Comparison of ENCODE assay signal across 15 cellular contexts in the genomic region with DNA sequence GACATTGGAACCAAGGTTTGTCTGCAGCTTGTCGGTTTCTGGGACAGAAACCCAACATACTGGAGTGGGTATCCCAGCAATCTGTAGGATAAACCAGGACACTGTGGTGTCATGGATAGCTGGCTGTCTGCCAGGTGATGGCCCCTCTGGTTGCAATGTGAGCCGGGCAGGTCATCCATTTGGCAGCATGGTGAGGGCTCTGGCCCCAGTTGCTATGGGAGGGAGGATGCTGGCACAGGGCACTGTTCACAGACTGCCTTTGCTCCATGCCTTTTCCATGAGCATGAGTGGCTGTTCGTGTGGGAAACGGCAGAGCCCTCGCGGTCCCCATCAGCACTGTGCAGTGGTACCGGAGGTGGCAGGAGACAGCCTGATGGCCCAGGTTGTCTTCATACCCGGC. TPM values are rescaled to one million over a fixed set of nuclear protein-coding genes. Genes with fewer than 3 reads are reported as not detected.
DNase-seq lines count a peak whose midpoint lies in the region; ATAC-seq and TF ChIP-seq lines count a peak whose summit lies in the region.
"Had no signal": no experiment of that assay in that cellular context is flagged by ENCODE, and none has a peak within 500 bp of the region (broad histone marks: within the 10 kb centered on the region; RNA-seq: fewer than 3 reads in every experiment).

No MANE protein-coding gene starts in this region.

- peaks cover 5% of the 10 kb centered on the region for H3K27me3 Mint-ChIP-seq in glutamatergic neuron (ENCODE audit: unreplicated experiment)

- H3K36me3 Mint-ChIP-seq in glutamatergic neuron (ENCODE audit: unreplicated experiment): no peaks in the 10 kb centered on the region

- peaks cover 3% of the 10 kb centered on the region for H3K9me3 Mint-ChIP-seq in glutamatergic neuron (ENCODE audit: unreplicated experiment)

- H3K79me2 ChIP-seq in SK-N-SH (ENCODE audit: insufficient read depth): peaks cover 7% of the 10 kb centered on the region
- no peaks in the 10 kb centered on the region for H3K79me2 ChIP-seq in OCI-LY1 (ENCODE audit: insufficient read depth, low read length)
- H3K79me2 ChIP-seq in smooth muscle cell (ENCODE audit: low read depth): peaks cover 63% of the 10 kb centered on the region

- peaks cover 3% of the 10 kb centered on the region for H3F3A ChIP-seq in SK-N-SH (replicated peaks; ENCODE audit: insufficient read depth)
- 0 out of 2 replicates have a peak, but pooled peaks cover 3% of the 10 kb centered on the region for H3F3A ChIP-seq in OCI-LY1 (ENCODE audit: insufficient read depth, low read length)
- peaks cover 34% of the 10 kb centered on the region for H3F3A ChIP-seq in smooth muscle cell (ENCODE audit: low read depth)

- TF ChIP-seq POLR2A in esophagus muscularis mucosa (IDR thresholded peaks at IDR 0.05; ENCODE audit: low read depth): no peak

- TF ChIP-seq CTCF in SK-N-SH (IDR thresholded peaks at IDR 0.05) (no peak), OCI-LY1 (IDR thresholded peaks at IDR 0.05; ENCODE audit: low read length) (no peak), esophagus muscularis mucosa (IDR thresholded peaks at IDR 0.05) (no peak), smooth muscle cell (IDR thresholded peaks at IDR 0.05; ENCODE audit: borderline replicate concordance, insufficient read depth, poor library complexity, severe bottlenecking) (no peak), glutamatergic neuron (IDR thresholded peaks at IDR 0.05; ENCODE audit: partially characterized antibody, unreplicated experiment) (no peak)

- peaks cover 0 to 7% of the 10 kb centered on the region in 2 experiments for H3K36me3 ChIP-seq in SK-N-SH (replicated peaks in 1 of 2; ENCODE audit: control insufficient read depth in 1 of 2, insufficient read depth in 2 of 2, low read length in 1 of 2)
- H3K36me3 ChIP-seq in OCI-LY1 (ENCODE audit: insufficient read depth, low read length): no peaks in the 10 kb centered on the region
- H3K36me3 ChIP-seq in esophagus muscularis mucosa: peaks cover 6 to 27% (median 22%) of the 10 kb centered on the region in 4 donors
- no peaks in the 10 kb centered on the region for H3K36me3 ChIP-seq in smooth muscle cell (ENCODE audit: low read depth)

- H3K9ac ChIP-seq in SK-N-SH (no peak overlapping the region), OCI-LY1 (ENCODE audit: low read length) (peak overlapping the region; percentile 14; the same call in 1 of the 2 replicates), smooth muscle cell (ENCODE audit: low read depth) (no peak overlapping the region)

- ATAC-seq in SK-N-SH treated with all-trans-retinoic acid at 6 μM for 48 hours: no peak

- H3K9me2 ChIP-seq in SK-N-SH (no peaks in the 10 kb centered on the region), OCI-LY1 (ENCODE audit: low read depth, low read length) (no peaks in the 10 kb centered on the region)

- H3K27me3 ChIP-seq in SK-N-SH (ENCODE audit: insufficient read depth): no peaks in the 10 kb centered on the region
- H3K27me3 ChIP-seq in OCI-LY1 (ENCODE audit: insufficient read depth, low read length): no peaks in the 10 kb centered on the region
- H3K27me3 ChIP-seq in esophagus muscularis mucosa: no peaks in the 10 kb centered on the region
- H3K27me3 ChIP-seq in smooth muscle cell (ENCODE audit: low read depth): no peaks in the 10 kb centered on the region

- intact Hi-C loops in esophagus muscularis mucosa (cut with DNase I): loop anchor here (2.0 to 5.0 kb wide), 2 partner anchors 220 to 255 kb away; no protein-coding TSS in a partner anchor

- TF ChIP-seq EP300 in SK-N-SH (IDR thresholded peaks at IDR 0.05; ENCODE audit: borderline replicate concordance in 1 of 2, low read depth in 1 of 2, low read length in 1 of 2) (0 out of 4 replicates have a peak, but pooled peaks of 1 of the 2 experiments have one; percentile 5), esophagus muscularis mucosa (IDR thresholded peaks at IDR 0.05) (no peak)

- H3K4me2 ChIP-seq in SK-N-SH: no peak overlapping the region
- H3K4me2 ChIP-seq in OCI-LY1 (ENCODE audit: low read length): no peak overlapping the region
- H3K4me2 ChIP-seq in smooth muscle cell: peak overlapping the region; percentile 91

- H4K20me1 ChIP-seq in SK-N-SH (ENCODE audit: insufficient read depth) (no peaks in the 10 kb centered on the region), OCI-LY1 (ENCODE audit: insufficient read depth, low read length) (no peaks in the 10 kb centered on the region), smooth muscle cell (ENCODE audit: low read depth) (peaks cover 97% of the 10 kb centered on the region)

- DNase-seq in SK-N-SH (peak; percentile 71), esophagus muscularis mucosa (ENCODE audit: extremely low spot score) (no peak), smooth muscle cell (lab: John Stamatoyannopoulos, UW; ENCODE audit: unreplicated experiment) (no peak), OCI-M2 (lab: John Stamatoyannopoulos, UW; ENCODE audit: unreplicated experiment) (no peak), SW480 (ENCODE audit: low spot score) (no peak), glutamatergic neuron (no peak)
- DNase-seq: 8988T, C1 segment of cervical spinal cord, EL, H7, KG1, NCI-H1092, NCI-H69 had no signal

- H3K9me3 ChIP-seq in SK-N-SH (no peaks in the 10 kb centered on the region), OCI-LY1 (ENCODE audit: low read length) (no peaks in the 10 kb centered on the region), esophagus muscularis mucosa (no peaks in the 10 kb centered on the region), smooth muscle cell (replicated peaks; ENCODE audit: low read depth) (no peaks in the 10 kb centered on the region)

- H3K4me3 ChIP-seq in SK-N-SH (ENCODE audit: low read depth in 2 of 2, low read length in 1 of 2): no peak overlapping the region
- H3K4me3 ChIP-seq in OCI-LY1 (ENCODE audit: low read depth, low read length, poor library complexity, severe bottlenecking): no peak overlapping the region
- peak overlapping the region in 3 of 4 donors; percentile 13 to 100 (median 25) for H3K4me3 ChIP-seq in esophagus muscularis mucosa
- H3K4me3 ChIP-seq in smooth muscle cell: no peak overlapping the region

- H3K4me1 Mint-ChIP-seq in glutamatergic neuron (ENCODE audit: low read depth, unreplicated experiment): peaks cover 5% of the 10 kb centered on the region

- WGBS in SK-N-SH (ENCODE audit: low lambda C conversion rate): 93% methylated on average over 2 of the region's 8 CpGs
- WGBS in esophagus muscularis mucosa: 70% methylated on average over 7 of the region's 8 CpGs
- WGBS in smooth muscle cell (ENCODE audit: low lambda C conversion rate): 87% methylated on average over 8 of the region's 8 CpGs

- H3K4me3 Mint-ChIP-seq in glutamatergic neuron (ENCODE audit: unreplicated experiment): no peak overlapping the region

- H3K27ac ChIP-seq in SK-N-SH (ENCODE audit: low read depth in 2 of 2, low read length in 1 of 2) (peak overlapping the region in 1 of 2 experiments; percentile 36; a peak in 1 of 4 replicates), OCI-LY1 (ENCODE audit: low read depth, low read length, poor library complexity, severe bottlenecking) (peak overlapping the region; percentile 85), esophagus muscularis mucosa (replicated peaks in 1 of 4) (peak overlapping the region; percentile 97 to 100 (median 99)), smooth muscle cell (ENCODE audit: low read depth) (peak overlapping the region; percentile 59)

- POLR2A ChIA-PET in SK-N-SH (lab: Yijun Ruan, JAX): no interaction called here

- no peak overlapping the region for H3K27ac Mint-ChIP-seq in glutamatergic neuron (ENCODE audit: unreplicated experiment)

- CTCF ChIA-PET in SK-N-SH (lab: Yijun Ruan, JAX): interaction anchor here (1.0 to 3.3 kb wide), 3 partner anchors 229 to 404 kb away, joined by 3 to 14 read pairs (median 4); no protein-coding TSS in a partner anchor

- no peak for TF ChIP-seq RAD21 in SK-N-SH (IDR thresholded peaks at IDR 0.05; ENCODE audit: low read length)

- H2AFZ ChIP-seq in SK-N-SH (ENCODE audit: low read depth) (no peak overlapping the region), OCI-LY1 (ENCODE audit: low read length) (no peak overlapping the region), smooth muscle cell (ENCODE audit: low read depth) (no peak overlapping the region)

- peaks cover 41 to 73% of the 10 kb centered on the region in 2 experiments for H3K4me1 ChIP-seq in SK-N-SH (ENCODE audit: control insufficient read depth in 1 of 2, insufficient read depth in 2 of 2, low read depth in 1 of 2, low read length in 1 of 2)
- H3K4me1 ChIP-seq in OCI-LY1 (ENCODE audit: insufficient read depth, low read length, severe bottlenecking): peaks cover 81% of the 10 kb centered on the region
- peaks cover 52 to 96% (median 91%) of the 10 kb centered on the region in 4 donors for H3K4me1 ChIP-seq in esophagus muscularis mucosa
- peaks cover 39% of the 10 kb centered on the region for H3K4me1 ChIP-seq in smooth muscle cell (ENCODE audit: low read depth)

TF ChIP-seq in SK-N-SH, 30 proteins besides CTCF, POLR2A, EP300 and RAD21 (continues in another document):
- TF ChIP-seq NFIC (IDR thresholded peaks at IDR 0.05; ENCODE audit: borderline replicate concordance): no peak
- TF ChIP-seq USF2 (IDR thresholded peaks at IDR 0.05; ENCODE audit: borderline replicate concordance, low read depth, low read length): no peak
- TF ChIP-seq MXI1 (IDR thresholded peaks at IDR 0.05; ENCODE audit: low read depth, low read length): peak; percentile 26; the same call in 1 of the 2 replicates

TF ChIP-seq in SK-N-SH treated with all-trans-retinoic acid at 6 μM for 48 hours, 23 proteins besides CTCF, POLR2A, EP300 and RAD21:
- TF ChIP-seq ZC3H10 (CRISPR knock-in tag; IDR thresholded peaks at IDR 0.05) (no peak), ZNF8 (CRISPR knock-in tag; IDR thresholded peaks at IDR 0.05) (no peak), ZNF565 (CRISPR knock-in tag; conservative IDR thresholded peaks at IDR 0.05; ENCODE audit: low read depth) (no peak)
- TF ChIP-seq, protein P1, sequence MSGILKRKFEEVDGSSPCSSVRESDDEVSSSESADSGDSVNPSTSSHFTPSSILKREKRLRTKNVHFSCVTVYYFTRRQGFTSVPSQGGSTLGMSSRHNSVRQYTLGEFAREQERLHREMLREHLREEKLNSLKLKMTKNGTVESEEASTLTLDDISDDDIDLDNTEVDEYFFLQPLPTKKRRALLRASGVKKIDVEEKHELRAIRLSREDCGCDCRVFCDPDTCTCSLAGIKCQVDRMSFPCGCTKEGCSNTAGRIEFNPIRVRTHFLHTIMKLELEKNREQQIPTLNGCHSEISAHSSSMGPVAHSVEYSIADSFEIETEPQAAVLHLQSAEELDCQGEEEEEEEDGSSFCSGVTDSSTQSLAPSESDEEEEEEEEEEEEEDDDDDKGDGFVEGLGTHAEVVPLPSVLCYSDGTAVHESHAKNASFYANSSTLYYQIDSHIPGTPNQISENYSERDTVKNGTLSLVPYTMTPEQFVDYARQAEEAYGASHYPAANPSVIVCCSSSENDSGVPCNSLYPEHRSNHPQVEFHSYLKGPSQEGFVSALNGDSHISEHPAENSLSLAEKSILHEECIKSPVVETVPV (CRISPR knock-in tag; IDR thresholded peaks at IDR 0.05): no peak

RNA-seq across cellular contexts. Expression of gene S1PR3, which starts 6.4 kb away (rescaled TPM):
- polyA plus RNA-seq in SK-N-SH (2012; rRNA removed) (2.5 and 2.9 TPM in 2 replicates), smooth muscle cell (123 and 184 TPM in 2 replicates)
- 2.9 and 3.1 TPM in 2 replicates for polyA plus RNA-seq in SK-N-SH (2012; cell fraction: cytosol; rRNA removed)
- polyA plus RNA-seq in SK-N-SH (2012; cell fraction: nucleus; rRNA removed): 2.2 and 3.7 TPM in 2 replicates
- total RNA-seq in esophagus muscularis mucosa (100 to 1,000 TPM; 184 to 340 (median 223) TPM), smooth muscle cell (245 and 246 TPM in 2 replicates), glutamatergic neuron (ENCODE audit: unreplicated experiment) (2.9 TPM)

Comparison
In these comparisons a context has a peak if more than half of its experiments do, and no peak if none do; other contexts are left out.
1. H3K4me3 ChIP-seq: peak in esophagus muscularis mucosa (3 of 4); none in SK-N-SH (0 of 2), OCI-LY1 (single experiment) and smooth muscle cell (single experiment).
2. RNA of gene S1PR3, which starts 6.4 kb away (total RNA-seq): 184 to 340 TPM in esophagus muscularis mucosa and 245 to 246 TPM in smooth muscle cell; 2.9 TPM in glutamatergic neuron (single experiment); every median in the first group is over 10 times any median in the second.